8 cellular contexts compared by ENCODE assay signal in genomic region chr22:24270556-24271405, GRCh38. TPM values are rescaled to one million over a fixed set of nuclear protein-coding genes. Genes with fewer than 3 reads are reported as not detected.
DNase-seq lines count a peak whose midpoint lies in the region; ATAC-seq and TF ChIP-seq lines count a peak whose summit lies in the region.

Gene SPECC1L (plus strand): TSS chr22:24270831. CDS start chr22:24302232, 31,401 bp downstream.

- intact Hi-C loops in ovary (cut with DNase I), result no loop called here

- peaks cover 2% of the 10 kb centered on the region for H3K36me3 Mint-ChIP-seq in activated naive CD8-positive, alpha-beta T cell
- H3K36me3 Mint-ChIP-seq in glutamatergic neuron (ENCODE audit: unreplicated experiment), result no peaks in the 10 kb centered on the region

- H3K4me1 Mint-ChIP-seq in activated naive CD8-positive, alpha-beta T cell (ENCODE audit: low read depth), result peaks cover 33% of the 10 kb centered on the region
- peaks cover 22% of the 10 kb centered on the region for H3K4me1 Mint-ChIP-seq in glutamatergic neuron (ENCODE audit: low read depth, unreplicated experiment)

- peak; percentile 90 for DNase-seq in NCI-H1092 treated with DMSO at 0.1 percent for 48 hours (lab: John Stamatoyannopoulos, UW)
- peak; percentile 84 for DNase-seq in SKM-1 treated with dmso at 0.1 percent for 144 hours (lab: John Stamatoyannopoulos, UW; ENCODE audit: unreplicated experiment)
- DNase-seq in glutamatergic neuron, result peak; percentile 95
- peak; percentile 95 to 97 (median 96) for DNase-seq in ovary

- H3K9me3 ChIP-seq in ovary (no peaks in the 10 kb centered on the region), thymus (ENCODE audit: control insufficient read depth) (no peaks in the 10 kb centered on the region)

- H3K9me3 Mint-ChIP-seq in activated naive CD8-positive, alpha-beta T cell (ENCODE audit: low read depth), result no peaks in the 10 kb centered on the region
- peaks cover 2% of the 10 kb centered on the region for H3K9me3 Mint-ChIP-seq in glutamatergic neuron (ENCODE audit: unreplicated experiment)

- no peak for TF ChIP-seq EP300 in ovary (IDR thresholded peaks at IDR 0.05)

- H3K27ac ChIP-seq in ovary, result peak within 1 kb of the TSS; percentile 74 to 89
- H3K27ac ChIP-seq in thymus (ENCODE audit: low read depth), result peak within 1 kb of the TSS; percentile 93

- peak within 1 kb of the TSS; percentile 88 for H3K4me3 Mint-ChIP-seq in activated naive CD8-positive, alpha-beta T cell
- H3K4me3 Mint-ChIP-seq in glutamatergic neuron (ENCODE audit: unreplicated experiment), result peak within 1 kb of the TSS; percentile 96

- H3K27me3 Mint-ChIP-seq in activated naive CD8-positive, alpha-beta T cell, result no peaks in the 10 kb centered on the region
- H3K27me3 Mint-ChIP-seq in glutamatergic neuron (ENCODE audit: unreplicated experiment), result no peaks in the 10 kb centered on the region

- H3K27me3 ChIP-seq in ovary (no peaks in the 10 kb centered on the region), thymus (ENCODE audit: control insufficient read depth, insufficient read depth) (no peaks in the 10 kb centered on the region)

- no peak for TF ChIP-seq CTCF in glutamatergic neuron (IDR thresholded peaks at IDR 0.05; ENCODE audit: partially characterized antibody, unreplicated experiment)
- TF ChIP-seq CTCF in ovary (IDR thresholded peaks at IDR 0.05), result peak in 1 of 3 donors; percentile 31

- peak; percentile 90 for TF ChIP-seq POLR2A in GM10847 (IDR thresholded peaks at IDR 0.05; ENCODE audit: extremely low read depth, insufficient read length)
- peak; percentile 91 for TF ChIP-seq POLR2A in ovary (IDR thresholded peaks at IDR 0.05)

- H3K36me3 ChIP-seq in ovary (no peaks in the 10 kb centered on the region), thymus (ENCODE audit: control insufficient read depth, insufficient read depth) (no peaks in the 10 kb centered on the region)

- H3K4me1 ChIP-seq in ovary (ENCODE audit: insufficient read depth) (peaks cover 4% of the 10 kb centered on the region), thymus (ENCODE audit: control insufficient read depth, insufficient read depth, low read length) (peaks cover 6% of the 10 kb centered on the region)

- ATAC-seq in HG02623 (IDR thresholded peaks at IDR 0.05; ENCODE audit: unreplicated experiment), result peak; percentile 82

- H3K4me3 ChIP-seq in ovary (peak within 1 kb of the TSS; percentile 96), thymus (ENCODE audit: low read length) (peak within 1 kb of the TSS; percentile 83)

- 0% methylated on average over 42 to 90 of the region's 90 CpGs for WGBS in ovary, 3 donors
- WGBS in thymus, result under 1% methylated on average over 90 of the region's 90 CpGs

- peak within 1 kb of the TSS; percentile 86 for H3K27ac Mint-ChIP-seq in activated naive CD8-positive, alpha-beta T cell
- H3K27ac Mint-ChIP-seq in glutamatergic neuron (ENCODE audit: unreplicated experiment), result peak within 1 kb of the TSS; percentile 91

RNA-seq across cellular contexts. Expression of gene SPECC1L, which starts in this region (rescaled TPM):
- 173 TPM for total RNA-seq in glutamatergic neuron (ENCODE audit: unreplicated experiment)
- total RNA-seq in ovary, result 10 to 100 TPM; 22.3 to 94.4 (median 67.9) TPM
- 10 to 100 TPM; 19.3 to 47.2 TPM for polyA plus RNA-seq in ovary
- polyA plus RNA-seq in thymus, result 11.6 TPM

Comparison
In these comparisons a context has a peak if more than half of its experiments do, and no peak if none do; other contexts are left out.
1. Peak in every context shown above with its lines: DNase-seq, ATAC-seq, H3K4me3 ChIP-seq and H3K27ac ChIP-seq.